ENCODE assay signal across 8 cellular contexts in genomic region chr17:74203439-74204240, GRCh38. TPM values are rescaled to one million over a fixed set of nuclear protein-coding genes. Genes with fewer than 3 reads are reported as not detected.
DNase-seq lines count a peak whose midpoint lies in the region; ATAC-seq and TF ChIP-seq lines count a peak whose summit lies in the region.

RPL38 (plus strand) TSS chr17:74203678; CDS start chr17:74203956, 278 bp downstream.

- peak; percentile 88 for TF ChIP-seq POLR2A in GM10847 (IDR thresholded peaks at IDR 0.05; ENCODE audit: extremely low read depth, insufficient read length)
- peak in 1 of 2 donors; percentile 85 for TF ChIP-seq POLR2A in heart left ventricle (IDR thresholded peaks at IDR 0.05)

- intact Hi-C loops in heart left ventricle (cut with DNase I) = loop anchor here in 4 of 10 donors (1.0 to 10.0 kb wide), 3 partner anchors 158 to 251 kb away; partner anchors contain the start of gene BTBD17 (in 2 of the 4)

- peak within 1 kb of the TSS; percentile 91 to 99 (median 95) for H3K4me3 Mint-ChIP-seq in T-cell
- peak within 1 kb of the TSS; percentile 100 for H3K4me3 Mint-ChIP-seq in type B pancreatic cell

- peaks cover 41 to 50% (median 46%) of the 10 kb centered on the region in 3 donors for H3K4me1 Mint-ChIP-seq in T-cell
- peaks cover 35% of the 10 kb centered on the region for H3K4me1 Mint-ChIP-seq in type B pancreatic cell (ENCODE audit: unreplicated experiment)

- H3K9me3 ChIP-seq in heart left ventricle = no peaks in the 10 kb centered on the region

- WGBS in adipose tissue, 3 donors = 0 to 1% (median 0%) methylated on average over 49 to 53 of the region's 53 CpGs
- 1% methylated on average over 27 to 53 of the region's 53 CpGs for WGBS in heart left ventricle, 4 donors

- POLR2A ChIA-PET in T-cell (lab: Charles Lee) = interaction anchor here in 1 of 2 donors (0.6 kb wide), 1 partner anchor 96 kb away, joined by 3 read pairs; no protein-coding TSS in a partner anchor

- H3K27me3 ChIP-seq in heart left ventricle = peaks cover 0 to 23% (median 17%) of the 10 kb centered on the region in 9 donors

- peaks cover 0 to 55% (median 37%) of the 10 kb centered on the region in 12 donors for H3K4me1 ChIP-seq in heart left ventricle

- peaks cover 0 to 44% (median 39%) of the 10 kb centered on the region in 9 donors for H3K36me3 ChIP-seq in heart left ventricle

- CTCF ChIA-PET in T-cell (lab: Charles Lee) = interaction anchor here (0.5 to 1.7 kb wide), 9 partner anchors 9 to 1581 kb away, joined by 3 to 12 read pairs (median 6); partner anchors contain the start of genes TTYH2 (in 1 of the 2) and UNK (in 1 of the 2)

- H3K9me3 Mint-ChIP-seq in T-cell = no peaks in the 10 kb centered on the region
- no peaks in the 10 kb centered on the region for H3K9me3 Mint-ChIP-seq in type B pancreatic cell

- H3K27ac Mint-ChIP-seq in T-cell (peak within 1 kb of the TSS; percentile 93 to 98), type B pancreatic cell (peak within 1 kb of the TSS; percentile 99)

- peak within 1 kb of the TSS; percentile 74 to 97 (median 90) for H3K4me3 ChIP-seq in heart left ventricle

- ATAC-seq in HG02642 (IDR thresholded peaks at IDR 0.05; ENCODE audit: poor library complexity, unreplicated experiment) (peak; percentile 76), T-cell (replicated peaks in 1 of 4) (peak; percentile 82 to 90 (median 88)), heart left ventricle (peak; percentile 81 to 89 (median 86))

- H3K36me3 Mint-ChIP-seq in T-cell = peaks cover 19% of the 10 kb centered on the region
- H3K36me3 Mint-ChIP-seq in type B pancreatic cell = peaks cover 18% of the 10 kb centered on the region

- DNase-seq in NCI-H1436 (lab: John Stamatoyannopoulos, UW) (peak; percentile 99), T-cell (peak; percentile 88 to 97 (median 93)), heart left ventricle (peak; percentile 94 to 97 (median 96)), pons (ENCODE audit: low spot score) (peak; percentile 98), type B pancreatic cell (ENCODE audit: extremely low spot score, unreplicated experiment) (peak; percentile 98)

- TF ChIP-seq CTCF in heart left ventricle (IDR thresholded peaks at IDR 0.05) (peak; percentile 86 to 98 (median 94)), type B pancreatic cell (conservative IDR thresholded peaks at IDR 0.05) (peak; percentile 98)

- H3K27me3 Mint-ChIP-seq in T-cell (peaks cover 10 to 22% of the 10 kb centered on the region in 2 donors), type B pancreatic cell (peaks cover 16% of the 10 kb centered on the region)

- H3K27ac ChIP-seq in adipose tissue (ENCODE audit: low read depth, low read length) (peak within 1 kb of the TSS; percentile 69), heart left ventricle (peak within 1 kb of the TSS; percentile 58 to 93 (median 81))

RNA-seq across cellular contexts. Expression of gene RPL38, which starts in this region (rescaled TPM):
- total RNA-seq in T-cell = 1,000 to 10,000 TPM; 1,569 to 1,786 (median 1,717) TPM
- polyA plus RNA-seq in adipose tissue = 1,000 to 10,000 TPM in 2 of 3 donors, 100 to 1,000 TPM in 1; 848 to 2,297 (median 1,605) TPM
- total RNA-seq in heart left ventricle = 100 to 1,000 TPM; 244 to 836 (median 739) TPM
- polyA plus RNA-seq in heart left ventricle = 1,000 to 10,000 TPM in 1 of 2 donors, 100 to 1,000 TPM in 1; 903 to 1,830 TPM
- 1,028 and 1,111 TPM in 2 replicates for total RNA-seq in type B pancreatic cell (ENCODE audit: low replicate concordance)

Comparison
In these comparisons a context has a peak if more than half of its experiments do, and no peak if none do; other contexts are left out.
1. Peak in every context shown above with its lines: DNase-seq, ATAC-seq, H3K4me3 ChIP-seq and H3K27ac ChIP-seq.